In genomic region chr3:45988100-45988761, GRCh38 we compare ENCODE assay signal across 10 cellular contexts. TPM values are rescaled to one million over a fixed set of nuclear protein-coding genes. Genes with fewer than 3 reads are reported as not detected.
DNase-seq lines count a peak whose midpoint lies in the region; ATAC-seq and TF ChIP-seq lines count a peak whose summit lies in the region.
"Had no signal": no experiment of that assay in that cellular context is flagged by ENCODE, and none has a peak within 500 bp of the region (broad histone marks: within the 10 kb centered on the region; RNA-seq: fewer than 3 reads in every experiment).

No MANE protein-coding gene starts in this region.

- no peaks in the 10 kb centered on the region for H3K27me3 Mint-ChIP-seq in CD4-positive, alpha-beta memory T cell
- no peaks in the 10 kb centered on the region for H3K27me3 Mint-ChIP-seq in T-cell

- no peaks in the 10 kb centered on the region for H3K9me3 ChIP-seq in CD4-positive, alpha-beta memory T cell (ENCODE audit: control insufficient read depth in 1 of 2, low read length in 2 of 2)
- H3K9me3 ChIP-seq in esophagus squamous epithelium = no peaks in the 10 kb centered on the region
- H3K9me3 ChIP-seq in psoas muscle = no peaks in the 10 kb centered on the region

- H3K36me3 ChIP-seq in CD4-positive, alpha-beta memory T cell (ENCODE audit: insufficient read depth, low read length) = peaks cover 21% of the 10 kb centered on the region
- peaks cover 0 to 21% (median 5%) of the 10 kb centered on the region in 3 donors for H3K36me3 ChIP-seq in esophagus squamous epithelium
- H3K36me3 ChIP-seq in psoas muscle (ENCODE audit: insufficient read depth in 1 of 2, low read depth in 1 of 2) = peaks cover 4 to 10% of the 10 kb centered on the region in 2 donors

- peaks cover 71% of the 10 kb centered on the region for H3K4me1 ChIP-seq in CD4-positive, alpha-beta memory T cell (ENCODE audit: insufficient read depth, low read length)
- peaks cover 45 to 98% (median 77%) of the 10 kb centered on the region in 3 donors for H3K4me1 ChIP-seq in esophagus squamous epithelium
- peaks cover 98% of the 10 kb centered on the region for H3K4me1 ChIP-seq in psoas muscle

- peak in 1 of 5 donors; percentile 43 for DNase-seq in CD4-positive, alpha-beta memory T cell
- no peak for DNase-seq in T-cell
- no peak for DNase-seq in esophagus squamous epithelium (lab: John Stamatoyannopoulos, UW)
- DNase-seq in psoas muscle = peak in 1 of 2 donors; percentile 53
- no peak for DNase-seq in stimulated activated CD4-positive, alpha-beta T cell treated with anti-CD3 and anti-CD28 coated beads, Interleukin-4, amount 100 ng/mL, for 24 hours
- no peak for DNase-seq in germinal center (ENCODE audit: low spot score)
- DNase-seq: NCI-H2107, WERI-Rb-1 had no signal

- no peak overlapping the region for H3K27ac ChIP-seq in CD4-positive, alpha-beta memory T cell (ENCODE audit: low read depth, low read length)
- H3K27ac ChIP-seq in esophagus squamous epithelium (peak overlapping the region; percentile 78 to 88 (median 82)), psoas muscle (peak overlapping the region; percentile 99)
- H3K27ac ChIP-seq: WERI-Rb-1 had no signal

- H3K4me3 ChIP-seq in CD4-positive, alpha-beta memory T cell (ENCODE audit: low read length in 2 of 2) = no peak overlapping the region
- H3K4me3 ChIP-seq in esophagus squamous epithelium = no peak overlapping the region
- no peak overlapping the region for H3K4me3 ChIP-seq in psoas muscle

- H3K27ac Mint-ChIP-seq in CD4-positive, alpha-beta memory T cell = peak overlapping the region; percentile 4 to 79 (median 68)
- H3K27ac Mint-ChIP-seq in T-cell = peak overlapping the region; percentile 68 to 75

- no peak for TF ChIP-seq POLR2A in esophagus squamous epithelium (IDR thresholded peaks at IDR 0.05)

- H3K9me3 Mint-ChIP-seq in CD4-positive, alpha-beta memory T cell = no peaks in the 10 kb centered on the region
- H3K9me3 Mint-ChIP-seq in T-cell = no peaks in the 10 kb centered on the region

- POLR2A ChIA-PET in CD4-positive, alpha-beta memory T cell (lab: Charles Lee; ENCODE audit: partially characterized antibody) = interaction anchor here (1.2 to 1.9 kb wide), 5 partner anchors 8 to 78 kb away, joined by 3 to 4 read pairs (median 4); partner anchors contain the start of gene FYCO1
- POLR2A ChIA-PET in T-cell (lab: Charles Lee) = no interaction called here

- ATAC-seq in T-cell (replicated peaks in 1 of 4) (no peak), psoas muscle (no peak), GM18502 (IDR thresholded peaks at IDR 0.05; ENCODE audit: poor library complexity, unreplicated experiment) (no peak), GM21390 (IDR thresholded peaks at IDR 0.05; ENCODE audit: unreplicated experiment) (no peak)

- no peaks in the 10 kb centered on the region for H3K27me3 ChIP-seq in CD4-positive, alpha-beta memory T cell (ENCODE audit: insufficient read depth, low read length)
- H3K27me3 ChIP-seq in esophagus squamous epithelium (no peaks in the 10 kb centered on the region), psoas muscle (ENCODE audit: insufficient read depth in 3 of 3, low read length in 2 of 3) (no peaks in the 10 kb centered on the region)

- H3K4me3 Mint-ChIP-seq in CD4-positive, alpha-beta memory T cell = peak overlapping the region in 2 of 8 donors; percentile 15 to 57
- no peak overlapping the region for H3K4me3 Mint-ChIP-seq in T-cell

- 54 to 60% methylated on average over 4 to 6 of the region's 6 CpGs for WGBS in esophagus squamous epithelium, 2 donors
- 25 to 43% (median 28%) methylated on average over 6 of the region's 6 CpGs for WGBS in psoas muscle, 3 donors

- intact Hi-C loops in CD4-positive, alpha-beta memory T cell (cut with micrococcal nuclease) = no loop called here
- intact Hi-C loops in esophagus squamous epithelium (cut with DNase I) = no loop called here
- intact Hi-C loops in psoas muscle (cut with DNase I) = no loop called here

- peaks cover 55 to 91% (median 68%) of the 10 kb centered on the region in 4 donors for H3K4me1 Mint-ChIP-seq in CD4-positive, alpha-beta memory T cell
- peaks cover 62 to 82% (median 81%) of the 10 kb centered on the region in 3 donors for H3K4me1 Mint-ChIP-seq in T-cell

- peaks cover 26 to 53% of the 10 kb centered on the region in 2 donors for H3K36me3 Mint-ChIP-seq in CD4-positive, alpha-beta memory T cell
- peaks cover 55% of the 10 kb centered on the region for H3K36me3 Mint-ChIP-seq in T-cell

- CTCF ChIA-PET in CD4-positive, alpha-beta memory T cell (lab: Charles Lee; ENCODE audit: partially characterized antibody) = interaction anchor here (1.2 to 2.0 kb wide), 3 partner anchors 11 to 91 kb away, joined by 3 to 8 read pairs (median 5); no protein-coding TSS in a partner anchor
- CTCF ChIA-PET in T-cell (lab: Charles Lee) = no interaction called here

- TF ChIP-seq CTCF in esophagus squamous epithelium (IDR thresholded peaks at IDR 0.05) (no peak), psoas muscle (IDR thresholded peaks at IDR 0.05) (no peak)

RNA-seq across cellular contexts. Expression of gene FYCO1, which starts 7.4 kb away (rescaled TPM):
- total RNA-seq in CD4-positive, alpha-beta memory T cell = 10 to 100 TPM; 42.5 to 43.3 TPM
- 10 to 100 TPM in 1 of 2 donors, under 1 TPM in 1; 0.73 to 10.8 TPM for polyA plus RNA-seq in CD4-positive, alpha-beta memory T cell
- total RNA-seq in T-cell = 10 to 100 TPM; 24.6 to 46.3 (median 35.0) TPM
- 10 to 100 TPM; 17.8 to 33.3 (median 25.0) TPM for total RNA-seq in esophagus squamous epithelium
- 100 to 1,000 TPM in 3 of 4 donors, 10 to 100 TPM in 1; 60.1 to 129 (median 115) TPM for total RNA-seq in psoas muscle
- polyA plus RNA-seq in psoas muscle = 10 to 100 TPM; 14.0 to 68.3 (median 40.0) TPM

RNA-seq across cellular contexts. Expression of gene XCR1, which starts 39.1 kb away (rescaled TPM):
- total RNA-seq in CD4-positive, alpha-beta memory T cell = not detected
- not detected for polyA plus RNA-seq in CD4-positive, alpha-beta memory T cell
- total RNA-seq in T-cell (under 1 TPM in 2 of 5 donors, not detected in 3; 0.08 to 0.28 TPM), esophagus squamous epithelium (under 1 TPM in 3 of 4 donors, not detected in 1; 0.08 to 0.19 (median 0.12) TPM), psoas muscle (under 1 TPM in 3 of 4 donors, not detected in 1; 0.04 to 0.10 (median 0.06) TPM)
- under 1 TPM; 0.01 to 0.07 (median 0.03) TPM for polyA plus RNA-seq in psoas muscle

RNA-seq across cellular contexts. Expression of gene CXCR6, which starts 45.0 kb away (rescaled TPM):
- 1 to 10 TPM; 8.6 to 9.6 TPM for total RNA-seq in CD4-positive, alpha-beta memory T cell
- 10 to 100 TPM in 1 of 2 donors, 1 to 10 TPM in 1; 6.1 to 13.6 TPM for polyA plus RNA-seq in CD4-positive, alpha-beta memory T cell
- total RNA-seq in T-cell = 10 to 100 TPM in 1 of 5 donors, 1 to 10 TPM in 4; 2.0 to 14.7 (median 3.7) TPM
- total RNA-seq in esophagus squamous epithelium = 10 to 100 TPM in 1 of 4 donors, 1 to 10 TPM in 3; 1.7 to 12.0 (median 4.4) TPM
- total RNA-seq in psoas muscle = under 1 TPM in 1 of 4 donors, not detected in 3; 0.50 TPM
- polyA plus RNA-seq in psoas muscle = under 1 TPM in 2 of 3 donors, not detected in 1; 0.05 to 0.10 TPM
